ENCODE assay signal across 1 cellular context in genomic region chr11:118689503-118689851, GRCh38.
TF ChIP-seq lines count a peak whose summit lies in the region.

No MANE protein-coding gene starts in this region.

TF ChIP-seq in SK-N-SH, 30 proteins besides CTCF, POLR2A, EP300 and RAD21 (continued from another document):
- TF ChIP-seq REST (IDR thresholded peaks at IDR 0.05; ENCODE audit: low read depth, low read length) (no peak), POLR2AphosphoS5 (IDR thresholded peaks at IDR 0.05; ENCODE audit: low read depth, low read length) (no peak), FOXJ3 (CRISPR knock-in tag; IDR thresholded peaks at IDR 0.05) (no peak), NFIC (IDR thresholded peaks at IDR 0.05; ENCODE audit: borderline replicate concordance) (no peak), GABPA (IDR thresholded peaks at IDR 0.05; ENCODE audit: low read depth) (no peak)
- TF ChIP-seq, protein P1, sequence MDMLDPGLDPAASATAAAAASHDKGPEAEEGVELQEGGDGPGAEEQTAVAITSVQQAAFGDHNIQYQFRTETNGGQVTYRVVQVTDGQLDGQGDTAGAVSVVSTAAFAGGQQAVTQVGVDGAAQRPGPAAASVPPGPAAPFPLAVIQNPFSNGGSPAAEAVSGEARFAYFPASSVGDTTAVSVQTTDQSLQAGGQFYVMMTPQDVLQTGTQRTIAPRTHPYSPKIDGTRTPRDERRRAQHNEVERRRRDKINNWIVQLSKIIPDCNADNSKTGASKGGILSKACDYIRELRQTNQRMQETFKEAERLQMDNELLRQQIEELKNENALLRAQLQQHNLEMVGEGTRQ (IDR thresholded peaks at IDR 0.05; ENCODE audit: borderline replicate concordance, low read depth, low read length): no peak
